ENCODE assay signal across 10 cellular contexts in the genomic region with DNA sequence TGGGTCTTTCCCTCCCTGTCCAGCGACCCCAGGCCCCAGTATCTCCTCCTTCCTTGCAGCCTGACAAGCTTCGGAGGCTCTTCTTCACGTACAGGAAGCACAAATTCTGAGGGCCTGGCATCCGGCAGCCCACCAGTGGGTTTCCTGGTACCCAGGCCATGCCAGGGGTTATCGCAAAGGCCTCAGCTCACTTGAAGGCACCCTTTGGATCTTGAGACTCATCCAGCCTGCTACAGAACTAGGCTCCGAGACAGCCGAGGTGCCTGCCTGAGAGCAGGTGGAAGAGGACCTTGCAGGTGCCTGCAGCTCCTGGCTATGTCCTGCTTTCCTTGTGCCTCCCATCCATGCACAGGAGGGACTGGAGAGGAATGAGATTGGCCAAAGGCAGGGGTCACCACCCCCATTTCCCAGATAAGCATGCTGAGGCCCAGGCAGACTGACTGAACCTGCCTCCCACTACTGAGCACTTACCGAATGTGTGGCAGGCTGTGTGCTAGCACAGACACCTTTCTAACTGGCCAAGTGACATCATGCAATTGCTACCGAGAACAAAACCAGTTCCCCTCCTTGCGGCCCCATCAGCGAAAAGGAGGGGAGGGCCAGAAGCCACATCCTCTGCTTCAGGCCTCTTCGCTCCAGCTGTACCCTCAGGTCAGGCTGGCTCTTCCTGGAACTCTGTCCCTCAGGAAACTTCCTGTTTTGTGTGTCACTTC. TPM values are rescaled to one million over a fixed set of nuclear protein-coding genes. Genes with fewer than 3 reads are reported as not detected.
DNase-seq lines count a peak whose midpoint lies in the region; ATAC-seq and TF ChIP-seq lines count a peak whose summit lies in the region.
"Had no signal": no experiment of that assay in that cellular context is flagged by ENCODE, and none has a peak within 500 bp of the region (broad histone marks: within the 10 kb centered on the region; RNA-seq: fewer than 3 reads in every experiment).

No MANE protein-coding gene starts in this region.

- H3K4me3 ChIP-seq in lower lobe of right lung = no peak overlapping the region
- no peak overlapping the region for H3K4me3 ChIP-seq in mesendoderm (ENCODE audit: low read length)
- H3K4me3 ChIP-seq: thoracic aorta had no signal

- H2BK15ac ChIP-seq in mesendoderm (replicated peaks; ENCODE audit: low read depth) = no peak overlapping the region

- H3K27ac Mint-ChIP-seq in activated CD8-positive, alpha-beta T cell treated with anti-CD3 and anti-CD28 coated beads for 36 hours = peak overlapping the region; percentile 87
- no peak overlapping the region for H3K27ac Mint-ChIP-seq in mesothelial cell of epicardium

- H3K4me1 ChIP-seq in lower lobe of right lung = peaks cover 25% of the 10 kb centered on the region
- H3K4me1 ChIP-seq in mesendoderm (ENCODE audit: control insufficient read depth, low read depth, low read length) = no peaks in the 10 kb centered on the region

- no peak overlapping the region for H2BK120ac ChIP-seq in mesendoderm (ENCODE audit: low read depth, low read length)

- no peaks in the 10 kb centered on the region for H3K36me3 Mint-ChIP-seq in activated CD8-positive, alpha-beta T cell treated with anti-CD3 and anti-CD28 coated beads for 36 hours (ENCODE audit: low read depth)
- H3K36me3 Mint-ChIP-seq in mesothelial cell of epicardium = peaks cover 5% of the 10 kb centered on the region

- POLR2A ChIA-PET in activated CD8-positive, alpha-beta T cell treated with anti-CD3 and anti-CD28 coated beads for 36 hours (lab: Charles Lee) = interaction anchor here (0.7 to 1.8 kb wide), 7 partner anchors 9 to 91 kb away, joined by 3 to 10 read pairs (median 3); partner anchors contain the start of gene TBC1D2B

- H4K5ac ChIP-seq in mesendoderm (ENCODE audit: low read length) = no peak overlapping the region

- no peak overlapping the region for H3K9ac ChIP-seq in mesendoderm (ENCODE audit: low read length)

- no peaks in the 10 kb centered on the region for H3K27me3 Mint-ChIP-seq in activated CD8-positive, alpha-beta T cell treated with anti-CD3 and anti-CD28 coated beads for 36 hours
- no peaks in the 10 kb centered on the region for H3K27me3 Mint-ChIP-seq in mesothelial cell of epicardium (ENCODE audit: low read depth)

- no peak overlapping the region for H3K23ac ChIP-seq in mesendoderm (ENCODE audit: low read length)

- no peak overlapping the region for H2AK5ac ChIP-seq in mesendoderm (ENCODE audit: low read length)

- no peaks in the 10 kb centered on the region for H3K9me3 ChIP-seq in lower lobe of right lung
- H3K9me3 ChIP-seq: thoracic aorta had no signal

- H3K27ac ChIP-seq in lower lobe of right lung = peak overlapping the region; percentile 53
- H3K27ac ChIP-seq in mesendoderm (ENCODE audit: low read depth, low read length) = no peak overlapping the region
- H3K27ac ChIP-seq: thoracic aorta had no signal

- H2BK5ac ChIP-seq in mesendoderm (ENCODE audit: low read length) = no peak overlapping the region

- H3K79me1 ChIP-seq in mesendoderm (ENCODE audit: low read length) = no peaks in the 10 kb centered on the region

- H3K36me3 ChIP-seq in lower lobe of right lung (no peaks in the 10 kb centered on the region), mesendoderm (ENCODE audit: control insufficient read depth, insufficient read depth, low read length) (no peaks in the 10 kb centered on the region)
- H3K36me3 ChIP-seq: thoracic aorta had no signal

- WGBS in mesendoderm (ENCODE audit: extremely low coverage, insufficient coverage, low lambda C conversion rate) = no CpG with 5 or more reads among the region's 12 CpGs

- no peaks in the 10 kb centered on the region for H3K79me2 ChIP-seq in mesendoderm (ENCODE audit: control insufficient read depth, insufficient read depth, low read length)

- H3K4ac ChIP-seq in mesendoderm (ENCODE audit: low read depth, low read length) = no peak overlapping the region

- H3K56ac ChIP-seq in mesendoderm (ENCODE audit: low read length) = no peak overlapping the region

- H3K4me1 Mint-ChIP-seq in activated CD8-positive, alpha-beta T cell treated with anti-CD3 and anti-CD28 coated beads for 36 hours (ENCODE audit: low read depth) = peaks cover 49% of the 10 kb centered on the region
- H3K4me1 Mint-ChIP-seq in mesothelial cell of epicardium = peaks cover 2% of the 10 kb centered on the region

- no peak overlapping the region for H3K4me2 ChIP-seq in mesendoderm (ENCODE audit: low read length)

- DNase-seq in activated CD8-positive, alpha-beta T cell treated with anti-CD3 and anti-CD28 coated beads for 36 hours = peak; percentile 88
- DNase-seq in lower lobe of right lung (peak; percentile 46), NCI-H2227 (lab: John Stamatoyannopoulos, UW; ENCODE audit: unreplicated experiment) (no peak), mesothelial cell of epicardium (ENCODE audit: low spot score in 2 of 2, unreplicated experiment in 2 of 2) (no peak), mesendoderm (no peak), NCI-H1092 treated with DMSO at 0.1 percent for 48 hours (lab: John Stamatoyannopoulos, UW) (no peak)

- intact Hi-C loops in activated CD8-positive, alpha-beta T cell treated with anti-CD3 and anti-CD28 coated beads for 36 hours (cut with micrococcal nuclease) = no loop called here
- intact Hi-C loops in lower lobe of right lung (cut with DNase I) = no loop called here

- TF ChIP-seq CTCF in activated CD8-positive, alpha-beta T cell treated with anti-CD3 and anti-CD28 coated beads for 36 hours (IDR thresholded peaks at IDR 0.05) = no peak
- no peak for TF ChIP-seq CTCF in lower lobe of right lung (IDR thresholded peaks at IDR 0.05)
- no peak for TF ChIP-seq CTCF in mesothelial cell of epicardium (IDR thresholded peaks at IDR 0.05; ENCODE audit: unreplicated experiment)

- peak; percentile 54 for ATAC-seq in GM19397 (IDR thresholded peaks at IDR 0.05; ENCODE audit: unreplicated experiment)
- ATAC-seq in HG03460 (IDR thresholded peaks at IDR 0.05; ENCODE audit: unreplicated experiment) = peak; percentile 78
- ATAC-seq in activated CD8-positive, alpha-beta T cell treated with anti-CD3 and anti-CD28 coated beads for 36 hours = peak; percentile 91
- peak; percentile 19 to 38 for ATAC-seq in lower lobe of right lung

- peak overlapping the region; percentile 40 for H3K4me3 Mint-ChIP-seq in activated CD8-positive, alpha-beta T cell treated with anti-CD3 and anti-CD28 coated beads for 36 hours
- H3K4me3 Mint-ChIP-seq in mesothelial cell of epicardium = no peak overlapping the region

- H3K9me3 Mint-ChIP-seq in activated CD8-positive, alpha-beta T cell treated with anti-CD3 and anti-CD28 coated beads for 36 hours = no peaks in the 10 kb centered on the region
- no peaks in the 10 kb centered on the region for H3K9me3 Mint-ChIP-seq in mesothelial cell of epicardium

- no peak overlapping the region for H3K18ac ChIP-seq in mesendoderm (ENCODE audit: low read length)

- H3K27me3 ChIP-seq in lower lobe of right lung (ENCODE audit: low read depth) = no peaks in the 10 kb centered on the region
- H3K27me3 ChIP-seq in mesendoderm (ENCODE audit: insufficient read depth, low read length, poor library complexity) = no peaks in the 10 kb centered on the region

- H4K8ac ChIP-seq in mesendoderm (ENCODE audit: low read depth, low read length) = no peak overlapping the region

- CTCF ChIA-PET in activated CD8-positive, alpha-beta T cell treated with anti-CD3 and anti-CD28 coated beads for 36 hours (lab: Charles Lee) = interaction anchor here (1.4 to 2.7 kb wide), 6 partner anchors 9 to 194 kb away, joined by 4 to 20 read pairs (median 7); no protein-coding TSS in a partner anchor

RNA-seq across cellular contexts. Expression of gene SH2D7, which starts 11.2 kb away (rescaled TPM):
- total RNA-seq in activated CD8-positive, alpha-beta T cell treated with anti-CD3 and anti-CD28 coated beads for 36 hours = not detected
- total RNA-seq in lower lobe of right lung (not detected), mesothelial cell of epicardium (not detected in 3 replicates)
- polyA plus RNA-seq in mesendoderm (2013, experiment 1 of 2) = not detected
- not detected for polyA plus RNA-seq in mesendoderm (2013, experiment 2 of 2)
- total RNA-seq: fibroblast of villous mesenchyme, thoracic aorta had no signal

RNA-seq across cellular contexts. Expression of gene TBC1D2B, which starts 26.1 kb away (rescaled TPM):
- 10 to 100 TPM; 62.9 to 65.7 TPM for total RNA-seq in activated CD8-positive, alpha-beta T cell treated with anti-CD3 and anti-CD28 coated beads for 36 hours
- total RNA-seq in lower lobe of right lung (69.8 TPM), mesothelial cell of epicardium (33.8 to 39.8 TPM (median 38.5 TPM) in 3 replicates)
- 5.2 TPM for polyA plus RNA-seq in mesendoderm (2013, experiment 1 of 2)
- 5.4 TPM for polyA plus RNA-seq in mesendoderm (2013, experiment 2 of 2)

RNA-seq across cellular contexts. Expression of gene CIB2, which starts 27.7 kb away (rescaled TPM):
- 1 to 10 TPM; 1.6 TPM for total RNA-seq in activated CD8-positive, alpha-beta T cell treated with anti-CD3 and anti-CD28 coated beads for 36 hours
- 2.2 TPM for total RNA-seq in lower lobe of right lung
- 25.5 to 27.6 TPM (median 26.2 TPM) in 3 replicates for total RNA-seq in mesothelial cell of epicardium
- polyA plus RNA-seq in mesendoderm (2013, experiment 1 of 2) = 25.5 TPM
- polyA plus RNA-seq in mesendoderm (2013, experiment 2 of 2) = 26.6 TPM

RNA-seq across cellular contexts. Expression of gene IDH3A, which starts 45.6 kb away (rescaled TPM):
- 100 to 1,000 TPM; 106 to 110 TPM for total RNA-seq in activated CD8-positive, alpha-beta T cell treated with anti-CD3 and anti-CD28 coated beads for 36 hours
- total RNA-seq in lower lobe of right lung (78.3 TPM), mesothelial cell of epicardium (27.9 to 33.8 TPM (median 28.9 TPM) in 3 replicates)
- 18.4 TPM for polyA plus RNA-seq in mesendoderm (2013, experiment 1 of 2)
- 19.8 TPM for polyA plus RNA-seq in mesendoderm (2013, experiment 2 of 2)

Comparison
In these comparisons a context has a peak if more than half of its experiments do, and no peak if none do; other contexts are left out.
1. ATAC-seq: peak in every context shown above with its lines; median percentile 91 in activated CD8-positive, alpha-beta T cell treated with anti-CD3 and anti-CD28 coated beads for 36 hours; 78 in HG03460; 54 in GM19397; 28 in lower lobe of right lung.
2. DNase-seq: peak in activated CD8-positive, alpha-beta T cell treated with anti-CD3 and anti-CD28 coated beads for 36 hours (single experiment) and lower lobe of right lung (single experiment); none in NCI-H2227 (single experiment), mesothelial cell of epicardium (0 of 2), mesendoderm (single experiment) and NCI-H1092 treated with DMSO at 0.1 percent for 48 hours (single experiment).